In the genomic region with DNA sequence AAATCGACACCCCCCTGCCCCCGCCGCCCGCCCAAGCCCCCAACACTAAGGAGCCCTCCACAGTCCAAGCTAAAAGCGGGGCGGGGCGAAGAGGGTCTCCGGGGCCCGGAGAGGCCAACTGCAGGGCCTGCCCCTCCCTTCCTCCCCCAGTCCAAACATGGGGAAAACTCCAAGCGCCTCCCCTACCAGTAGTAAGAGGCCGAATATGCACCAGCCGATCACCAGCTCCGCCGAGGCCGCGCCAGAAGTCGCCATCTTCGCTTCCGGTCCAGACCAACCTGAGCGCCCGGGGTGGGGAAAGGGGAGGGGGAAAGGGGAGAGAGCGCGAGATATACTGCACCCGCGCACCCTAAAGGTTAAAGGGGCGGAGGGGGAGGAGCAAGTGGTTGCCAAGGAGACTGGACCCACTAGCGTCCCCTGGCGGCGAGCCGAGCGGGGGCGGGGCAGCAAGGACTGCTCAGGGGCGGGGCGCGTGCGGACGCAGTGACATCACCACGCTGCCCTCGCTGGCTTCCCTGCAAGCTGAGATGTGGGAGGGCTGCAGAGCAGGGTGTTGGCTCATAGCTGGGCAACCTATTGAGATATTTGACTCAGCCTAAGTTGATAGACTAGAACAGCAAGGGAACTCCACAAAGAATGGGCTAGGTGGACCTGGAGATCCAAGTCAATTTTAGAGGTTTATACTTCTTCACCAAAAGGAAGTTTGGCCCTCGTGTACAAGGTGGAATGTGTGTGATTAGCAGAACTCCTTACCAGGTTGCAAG, we compare ENCODE assay signal across 8 cellular contexts. TPM values are rescaled to one million over a fixed set of nuclear protein-coding genes. Genes with fewer than 3 reads are reported as not detected.
DNase-seq lines count a peak whose midpoint lies in the region; ATAC-seq and TF ChIP-seq lines count a peak whose summit lies in the region.

A gene (minus strand): TSS at position 384 of the 764 bp plus-strand sequence. CDS start 129 bp downstream, at position 255.

- peak in 1 of 2 donors; percentile 3 for TF ChIP-seq POLR2A in gastroesophageal sphincter (IDR thresholded peaks at IDR 0.05)

- H3K27me3 ChIP-seq in gastroesophageal sphincter, result no peaks in the 10 kb centered on the region
- no peaks in the 10 kb centered on the region for H3K27me3 ChIP-seq in neutrophil

- no peaks in the 10 kb centered on the region for H3K36me3 ChIP-seq in gastroesophageal sphincter
- no peaks in the 10 kb centered on the region for H3K36me3 ChIP-seq in neutrophil

- no peaks in the 10 kb centered on the region; the same call in 1 of the 2 replicates for H3K27me3 Mint-ChIP-seq in HFFc6 (ENCODE audit: insufficient read depth)
- H3K27me3 Mint-ChIP-seq in activated naive CD4-positive, alpha-beta T cell treated with anti-CD3 and anti-CD28 coated beads, Interleukin-2, amount 10 ng/mL, durations not matched to agents 7 days and 5 days, result no peaks in the 10 kb centered on the region

- peak within 1 kb of the TSS; percentile 98 for H3K4me3 ChIP-seq in GM08714 (ENCODE audit: low read length)
- peak within 1 kb of the TSS; percentile 77 to 85 for H3K4me3 ChIP-seq in gastroesophageal sphincter
- peak within 1 kb of the TSS; percentile 92 to 94 for H3K4me3 ChIP-seq in neutrophil (ENCODE audit: low read depth in 1 of 2, low read length in 1 of 2)

- no peaks in the 10 kb centered on the region for H3K9me3 Mint-ChIP-seq in HFFc6
- H3K9me3 Mint-ChIP-seq in activated naive CD4-positive, alpha-beta T cell treated with anti-CD3 and anti-CD28 coated beads, Interleukin-2, amount 10 ng/mL, durations not matched to agents 7 days and 5 days, result peaks cover 7% of the 10 kb centered on the region

- peak within 1 kb of the TSS; percentile 96 for H3K4me3 Mint-ChIP-seq in HFFc6
- H3K4me3 Mint-ChIP-seq in activated naive CD4-positive, alpha-beta T cell treated with anti-CD3 and anti-CD28 coated beads, Interleukin-2, amount 10 ng/mL, durations not matched to agents 7 days and 5 days, result peak within 1 kb of the TSS; percentile 90

- H3K4me1 Mint-ChIP-seq in HFFc6 (ENCODE audit: low read depth), result peaks cover 26% of the 10 kb centered on the region
- H3K4me1 Mint-ChIP-seq in activated naive CD4-positive, alpha-beta T cell treated with anti-CD3 and anti-CD28 coated beads, Interleukin-2, amount 10 ng/mL, durations not matched to agents 7 days and 5 days, result peaks cover 41% of the 10 kb centered on the region

- CTCF ChIA-PET in activated naive CD4-positive, alpha-beta T cell treated with anti-CD3 and anti-CD28 coated beads, Interleukin-2, amount 10 ng/mL, durations not matched to agents 7 days and 5 days (lab: Charles Lee), result interaction anchor here (1.0 to 5.6 kb wide), 3 partner anchors 10 to 306 kb away, joined by 3 to 45 read pairs (median 4); no protein-coding TSS in a partner anchor

- H3K27ac Mint-ChIP-seq in HFFc6, result peak within 1 kb of the TSS; percentile 91
- peak within 1 kb of the TSS; percentile 95 for H3K27ac Mint-ChIP-seq in activated naive CD4-positive, alpha-beta T cell treated with anti-CD3 and anti-CD28 coated beads, Interleukin-2, amount 10 ng/mL, durations not matched to agents 7 days and 5 days

- TF ChIP-seq CTCF in HFFc6 (IDR thresholded peaks at IDR 0.05), result peak; percentile 94
- TF ChIP-seq CTCF in gastroesophageal sphincter (IDR thresholded peaks at IDR 0.05), result peak; percentile 57 to 90 (median 74)
- TF ChIP-seq CTCF in neutrophil (IDR thresholded peaks at IDR 0.05), result peak; percentile 98

- peak; percentile 98 for ATAC-seq in gastroesophageal sphincter

- WGBS in gastroesophageal sphincter (ENCODE audit: low coverage in 1 of 2), 2 donors, result 0% methylated on average over 5 to 13 of the region's 40 CpGs

- peaks cover 9 to 47% (median 28%) of the 10 kb centered on the region in 3 donors for H3K4me1 ChIP-seq in gastroesophageal sphincter
- peaks cover 21 to 24% of the 10 kb centered on the region in 2 experiments for H3K4me1 ChIP-seq in neutrophil (ENCODE audit: control insufficient read depth in 1 of 2, insufficient read depth in 1 of 2, low read depth in 1 of 2, low read length in 1 of 2)

- no peaks in the 10 kb centered on the region for H3K9me3 ChIP-seq in gastroesophageal sphincter
- H3K9me3 ChIP-seq in neutrophil, result no peaks in the 10 kb centered on the region

- H3K36me3 Mint-ChIP-seq in HFFc6 (ENCODE audit: low read depth), result no peaks in the 10 kb centered on the region
- peaks cover 16% of the 10 kb centered on the region for H3K36me3 Mint-ChIP-seq in activated naive CD4-positive, alpha-beta T cell treated with anti-CD3 and anti-CD28 coated beads, Interleukin-2, amount 10 ng/mL, durations not matched to agents 7 days and 5 days

- no peak for TF ChIP-seq EP300 in gastroesophageal sphincter (IDR thresholded peaks at IDR 0.05)

- DNase-seq in HFFc6 (peak; percentile 93), NAMALWA (ENCODE audit: low spot score) (peak; percentile 98), SK-N-DZ (ENCODE audit: low spot score) (peak; percentile 95), substantia nigra (lab: John Stamatoyannopoulos, UW) (peak; percentile 77 to 100 (median 95))
- peak; percentile 99 for DNase-seq in activated naive CD4-positive, alpha-beta T cell treated with anti-CD3 and anti-CD28 coated beads, Interleukin-2, amount 10 ng/mL, durations not matched to agents 7 days and 5 days

- H3K27ac ChIP-seq in gastroesophageal sphincter (peak within 1 kb of the TSS; percentile 95 to 98 (median 97)), neutrophil (peak within 1 kb of the TSS; percentile 89), substantia nigra (ENCODE audit: low read depth, low read length, poor library complexity, severe bottlenecking) (peak within 1 kb of the TSS; percentile 90)

RNA-seq across cellular contexts. Expression of the gene that starts here (rescaled TPM):
- total RNA-seq in HFFc6 (2021; fragmentation: NEBNext Ultra II Directional; extraction: Animal tissue kit (Norgen Biotek cat#: 25700)), result 10 to 100 TPM; 17.0 to 22.3 (median 21.4) TPM
- 24.3 and 25.1 TPM in 2 replicates for polyA plus RNA-seq in SK-N-DZ (2014; cell fraction: cytosol; rRNA removed)
- 24.3 and 36.5 TPM in 2 replicates for polyA plus RNA-seq in SK-N-DZ (2014; cell fraction: nucleus; rRNA removed)
- total RNA-seq in gastroesophageal sphincter, result 10 to 100 TPM; 45.4 to 78.0 (median 60.7) TPM

Comparison
In these comparisons a context has a peak if more than half of its experiments do, and no peak if none do; other contexts are left out.
1. Peak in every context shown above with its lines: DNase-seq, ATAC-seq, H3K4me3 ChIP-seq and H3K27ac ChIP-seq.